1 cellular context compared by ENCODE assay signal in genomic region chr12:51821423-51822260, GRCh38.
TF ChIP-seq lines count a peak whose summit lies in the region.

No MANE protein-coding gene starts in this region.

TF ChIP-seq in HepG2, 621 proteins besides CTCF, POLR2A, EP300 and RAD21 (continued from another document):
- TF ChIP-seq ZNF275 (CRISPR knock-in tag; IDR thresholded peaks at IDR 0.05; ENCODE audit: borderline replicate concordance) (no peak), REPIN1 (CRISPR knock-in tag; IDR thresholded peaks at IDR 0.05; ENCODE audit: borderline replicate concordance, low read depth) (no peak), JUN (CRISPR knock-in tag; IDR thresholded peaks at IDR 0.05) (no peak), ZNF136 (CRISPR knock-in tag; IDR thresholded peaks at IDR 0.05; ENCODE audit: low read depth) (no peak), ZNF777 (CRISPR knock-in tag; IDR thresholded peaks at IDR 0.05) (no peak), DMTF1 (CRISPR knock-in tag; IDR thresholded peaks at IDR 0.05) (no peak), LBX2 (CRISPR knock-in tag; IDR thresholded peaks at IDR 0.05; ENCODE audit: borderline replicate concordance) (no peak), HMG20A (CRISPR knock-in tag; IDR thresholded peaks at IDR 0.05; ENCODE audit: borderline replicate concordance) (no peak), ZNF687 (CRISPR knock-in tag; IDR thresholded peaks at IDR 0.05) (no peak), JDP2 (CRISPR knock-in tag; IDR thresholded peaks at IDR 0.05; ENCODE audit: borderline replicate concordance) (no peak), ZNF549 (CRISPR knock-in tag; IDR thresholded peaks at IDR 0.05) (no peak), ZNF784 (CRISPR knock-in tag; IDR thresholded peaks at IDR 0.05; ENCODE audit: borderline replicate concordance) (no peak), HNRNPK (IDR thresholded peaks at IDR 0.05; ENCODE audit: low read depth, low read length, poor library complexity, severe bottlenecking) (no peak)
TF ChIP-seq in HepG2: peak in this region for 0.
